ENCODE assay signal across 14 cellular contexts in genomic region chr3:183313331-183313730, GRCh38.
"Had no signal": no experiment of that assay in that cellular context is flagged by ENCODE, and none has a peak within 500 bp of the region (broad histone marks: within the 10 kb centered on the region; RNA-seq: fewer than 3 reads in every experiment).

No MANE protein-coding gene starts in this region.

- H3K36me3 ChIP-seq: colonic mucosa, gastroesophageal sphincter, ovary, stomach, thoracic aorta had no signal

- DNase-seq: activated CD4-positive, alpha-beta memory T cell treated with anti-CD3 and anti-CD28 coated beads for 36 hours; activated CD4-positive, alpha-beta T cell treated with anti-CD3 and anti-CD28 coated beads for 1 hour; activated naive CD4-positive, alpha-beta T cell; caudate nucleus; colonic mucosa; effector CD8-positive, alpha-beta T cell; kidney; left ventricle myocardium superior; ovary; stimulated activated CD4-positive, alpha-beta T cell treated with anti-CD3 and anti-CD28 coated beads, Interleukin-4, amount 100 ng/mL, for 1 hour; stimulated activated CD8-positive, alpha-beta memory T cell treated with anti-CD3 and anti-CD28 coated beads, Interleukin-4, amount 100 ng/mL, for 48 hours; stomach had no signal

- H3K9me3 ChIP-seq: colonic mucosa, gastroesophageal sphincter, ovary, stomach, thoracic aorta had no signal

- H3K27ac ChIP-seq: colonic mucosa, gastroesophageal sphincter, ovary, stomach, thoracic aorta had no signal

- H3K27me3 ChIP-seq: colonic mucosa, gastroesophageal sphincter, ovary, stomach had no signal

- H3K4me1 ChIP-seq: colonic mucosa, gastroesophageal sphincter had no signal

- H3K4me3 ChIP-seq: colonic mucosa, gastroesophageal sphincter, ovary, stomach, thoracic aorta had no signal

- ATAC-seq: left ventricle myocardium superior had no signal
